9 cellular contexts compared by ENCODE assay signal in the genomic region with DNA sequence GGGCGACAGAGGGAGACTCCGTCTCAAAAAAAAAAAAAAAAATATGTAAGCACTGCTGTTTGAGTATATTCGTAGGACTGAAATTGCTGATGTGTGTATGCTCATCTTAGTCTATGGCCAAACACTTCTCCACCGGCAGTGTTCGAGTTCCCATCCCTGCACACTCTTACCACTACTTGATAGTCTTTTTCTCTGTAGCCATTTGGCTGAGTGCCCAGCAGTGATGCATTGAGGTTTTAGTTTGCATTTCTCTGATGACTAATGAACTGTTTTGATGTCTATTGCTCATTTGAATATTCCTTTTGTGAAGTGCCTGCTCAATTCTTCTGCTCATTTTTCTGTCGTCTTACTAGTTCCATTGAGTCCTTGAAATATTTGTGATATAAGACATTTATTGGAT. TPM values are rescaled to one million over a fixed set of nuclear protein-coding genes. Genes with fewer than 3 reads are reported as not detected.
DNase-seq lines count a peak whose midpoint lies in the region; ATAC-seq and TF ChIP-seq lines count a peak whose summit lies in the region.
"Had no signal": no experiment of that assay in that cellular context is flagged by ENCODE, and none has a peak within 500 bp of the region (broad histone marks: within the 10 kb centered on the region; RNA-seq: fewer than 3 reads in every experiment).

No MANE protein-coding gene starts in this region.

- TF ChIP-seq POLR2A in HCT116 (IDR thresholded peaks at IDR 0.05; ENCODE audit: borderline replicate concordance, extremely low read depth, insufficient read depth, insufficient read length): no peak

- peaks cover 11% of the 10 kb centered on the region; the same call in 1 of the 2 replicates for H3K79me2 ChIP-seq in HCT116 (ENCODE audit: insufficient read depth, low read length)
- peaks cover 17% of the 10 kb centered on the region for H3K79me2 ChIP-seq in mammary epithelial cell (ENCODE audit: insufficient read depth, low read length)
- peaks cover 13% of the 10 kb centered on the region for H3K79me2 ChIP-seq in osteoblast (ENCODE audit: insufficient read depth, low read length)

- no peaks in the 10 kb centered on the region for H3K9me2 ChIP-seq in HCT116 (ENCODE audit: insufficient read depth)

- H3K36me3 Mint-ChIP-seq in activated B cell treated with CpG ODN at 0.5 μM for 24 hours (ENCODE audit: low read depth): peaks cover 14% of the 10 kb centered on the region

- dilution Hi-C loops in mammary epithelial cell (cut with HindIII; ENCODE audit: low sequenced_read_pairs): loop anchor here (5.0 kb wide), 1 partner anchor 67 kb away; no protein-coding TSS in a partner anchor

- no peaks in the 10 kb centered on the region for H3K27me3 Mint-ChIP-seq in activated B cell treated with CpG ODN at 0.5 μM for 24 hours

- H4K20me1 ChIP-seq in HCT116 (ENCODE audit: insufficient read depth) (no peaks in the 10 kb centered on the region), mammary epithelial cell (ENCODE audit: insufficient read depth, low read length) (no peaks in the 10 kb centered on the region), osteoblast (ENCODE audit: insufficient read depth, low read length) (peaks cover 11% of the 10 kb centered on the region)

- H3K9ac ChIP-seq in HCT116 (ENCODE audit: low read length) (no peak overlapping the region), mammary epithelial cell (ENCODE audit: insufficient read depth, low read length) (no peak overlapping the region)

- H3K4me1 ChIP-seq in HCT116 (ENCODE audit: control insufficient read depth in 1 of 2, insufficient read depth in 2 of 2, low read length in 2 of 2): peaks cover 11 to 26% of the 10 kb centered on the region in 2 experiments; a peak in 3 of 4 replicates
- peaks cover 23% of the 10 kb centered on the region for H3K4me1 ChIP-seq in mammary epithelial cell (ENCODE audit: insufficient read depth, low read length)
- peaks cover 21% of the 10 kb centered on the region for H3K4me1 ChIP-seq in osteoblast (ENCODE audit: insufficient read depth, low read length)

- BruUV-seq in HCT116 (replicated peaks; lab: Mats Ljungman, UMichigan): no TSS peak
- no TSS peak for BruUV-seq in mammary epithelial cell (replicated peaks; lab: Mats Ljungman, UMichigan)

- no peak for ATAC-seq in HCT116
- peak; percentile 32 for ATAC-seq in activated B cell treated with CpG ODN at 0.5 μM for 24 hours (ENCODE audit: low read depth)
- ATAC-seq: gastrocnemius medialis had no signal

- in situ Hi-C loops in mammary epithelial cell (cut with MboI; ENCODE audit: low sequenced_read_pairs in 2 of 2): no loop called here

- WGBS in mammary epithelial cell (ENCODE audit: low coverage, missing lambda C conversion rate): 33% methylated on average over 4 of the region's 6 CpGs

- POLR2A ChIA-PET in HCT116 (lab: Charles Lee) (no interaction called here), activated B cell treated with CpG ODN at 0.5 μM for 24 hours (lab: Charles Lee) (interaction anchor here (5.3 kb wide), 1 partner anchor 16 kb away, joined by 84 read pairs; the partner anchor contains the start of genes FOXRED1 and SRPRA)

- H3K27ac ChIP-seq in HCT116 (ENCODE audit: low read depth, low read length): no peak overlapping the region
- no peak overlapping the region for H3K27ac ChIP-seq in mammary epithelial cell (ENCODE audit: insufficient read depth, low read depth, low read length)
- H3K27ac ChIP-seq in osteoblast (ENCODE audit: low read depth, low read length): no peak overlapping the region
- no peak overlapping the region for H3K27ac ChIP-seq in WERI-Rb-1

- TF ChIP-seq CTCF in GM10266 (IDR thresholded peaks at IDR 0.05; ENCODE audit: control insufficient read depth, insufficient read depth, low read depth, missing control alignments) (no peak), HCT116 (IDR thresholded peaks at IDR 0.05 in 2 of 3, conservative IDR thresholded peaks at IDR 0.05 in 1 of 3; ENCODE audit: borderline replicate concordance in 1 of 3, insufficient read depth in 1 of 3, low read depth in 2 of 3, low read length in 2 of 3) (no peak), activated B cell treated with CpG ODN at 0.5 μM for 24 hours (IDR thresholded peaks at IDR 0.05) (no peak), mammary epithelial cell (conservative IDR thresholded peaks at IDR 0.05 in 1 of 2, IDR thresholded peaks at IDR 0.05 in 1 of 2; ENCODE audit: extremely low read depth in 1 of 2, insufficient read depth in 1 of 2, low read depth in 1 of 2, low read length in 2 of 2) (no peak), osteoblast (IDR thresholded peaks at IDR 0.05; ENCODE audit: extremely low read depth, low read depth, low read length) (no peak), WERI-Rb-1 (IDR thresholded peaks at IDR 0.05; ENCODE audit: low read depth, low read length) (no peak)

- no peaks in the 10 kb centered on the region for H3K9me3 ChIP-seq in HCT116 (ENCODE audit: control insufficient read depth in 1 of 2, insufficient read depth in 1 of 2, low read depth in 1 of 2, low read length in 2 of 2)
- no peaks in the 10 kb centered on the region for H3K9me3 ChIP-seq in mammary epithelial cell (replicated peaks; ENCODE audit: insufficient read depth, low read length)
- H3K9me3 ChIP-seq in osteoblast (ENCODE audit: low read depth, low read length): no peaks in the 10 kb centered on the region
- H3K9me3 ChIP-seq in WERI-Rb-1 (ENCODE audit: severe bottlenecking): no peaks in the 10 kb centered on the region
- H3K9me3 ChIP-seq: gastrocnemius medialis had no signal

- H3K27me3 ChIP-seq in HCT116 (ENCODE audit: insufficient read depth, low read length) (no peaks in the 10 kb centered on the region), mammary epithelial cell (ENCODE audit: insufficient read depth, low read length) (no peaks in the 10 kb centered on the region), osteoblast (ENCODE audit: insufficient read depth, low read length) (no peaks in the 10 kb centered on the region), WERI-Rb-1 (ENCODE audit: insufficient read depth, low read depth, severe bottlenecking) (no peaks in the 10 kb centered on the region)
- H3K27me3 ChIP-seq: gastrocnemius medialis had no signal

- intact Hi-C loops in HCT116 (cut with micrococcal nuclease): no loop called here
- intact Hi-C loops in activated B cell treated with CpG ODN at 0.5 μM for 24 hours (cut with micrococcal nuclease): loop anchor here (10.0 kb wide), 1 partner anchor 1330 kb away; the partner anchor contains the start of gene CCDC15
- intact Hi-C loops in mammary epithelial cell (cut with micrococcal nuclease): no loop called here

- RAD21 ChIA-PET in HCT116 (lab: Charles Lee; ENCODE audit: low non-redundant PET in 1 of 2, low total read pairs in 2 of 2, uncharacterized antibody in 2 of 2, unreplicated experiment in 2 of 2): no interaction called here

- H3K27ac Mint-ChIP-seq in activated B cell treated with CpG ODN at 0.5 μM for 24 hours: peak overlapping the region; percentile 82

- peak; percentile 75 for DNase-seq in GM10266 (ENCODE audit: extremely low spot score)
- DNase-seq in HCT116 (ENCODE audit: low read depth, low spot score): no peak
- DNase-seq in NCI-H1048 (lab: John Stamatoyannopoulos, UW): peak; percentile 75
- peak; percentile 29 for DNase-seq in activated B cell treated with CpG ODN at 0.5 μM for 24 hours
- DNase-seq in mammary epithelial cell: peak; percentile 93
- DNase-seq in osteoblast (ENCODE audit: insufficient read length, low spot score, missing footprints): peak; percentile 96
- DNase-seq in WERI-Rb-1: no peak
- no peak for DNase-seq in ecto neural progenitor cell (ENCODE audit: low spot score)

- no peak for TF ChIP-seq RAD21 in HCT116 (IDR thresholded peaks at IDR 0.05; ENCODE audit: low read depth)

- H2AFZ ChIP-seq in HCT116 (ENCODE audit: low read depth, low read length, poor library complexity, severe bottlenecking) (no peak overlapping the region), mammary epithelial cell (ENCODE audit: low read depth, low read length) (no peak overlapping the region), osteoblast (ENCODE audit: low read length) (no peak overlapping the region)

- H3K36me3 ChIP-seq in HCT116 (ENCODE audit: control insufficient read depth in 1 of 2, insufficient read depth in 2 of 2, low read length in 2 of 2) (no peaks in the 10 kb centered on the region), mammary epithelial cell (ENCODE audit: insufficient read depth, low read length) (no peaks in the 10 kb centered on the region), osteoblast (ENCODE audit: insufficient read depth, low read length) (peaks cover 15% of the 10 kb centered on the region), WERI-Rb-1 (no peaks in the 10 kb centered on the region)
- H3K36me3 ChIP-seq: gastrocnemius medialis had no signal

- peak overlapping the region; percentile 73 for H3K4me3 Mint-ChIP-seq in activated B cell treated with CpG ODN at 0.5 μM for 24 hours

- CTCF ChIA-PET in HCT116 (lab: Charles Lee) (no interaction called here), activated B cell treated with CpG ODN at 0.5 μM for 24 hours (lab: Charles Lee) (no interaction called here), mammary epithelial cell (lab: Charles Lee; ENCODE audit: low non-redundant PET) (no interaction called here)

- H3K4me2 ChIP-seq in HCT116 (ENCODE audit: low read length) (peak overlapping the region; percentile 79), mammary epithelial cell (ENCODE audit: insufficient read depth, low read depth, low read length) (peak overlapping the region; percentile 8), osteoblast (ENCODE audit: insufficient read depth, low read length) (peak overlapping the region; percentile 4)

- H3K4me1 Mint-ChIP-seq in activated B cell treated with CpG ODN at 0.5 μM for 24 hours: peaks cover 39% of the 10 kb centered on the region

- H3K4me3 ChIP-seq in HCT116 (replicated peaks in 1 of 2; ENCODE audit: low read depth in 1 of 2, low read length in 2 of 2) (no peak overlapping the region), mammary epithelial cell (replicated peaks in 1 of 3; ENCODE audit: insufficient read depth in 1 of 3, low read depth in 2 of 3, low read length in 3 of 3) (no peak overlapping the region), osteoblast (ENCODE audit: insufficient read depth, low read length) (no peak overlapping the region), WERI-Rb-1 (ENCODE audit: low read depth, low read length) (no peak overlapping the region)
- H3K4me3 ChIP-seq: gastrocnemius medialis had no signal

- no peaks in the 10 kb centered on the region for H3K9me3 Mint-ChIP-seq in activated B cell treated with CpG ODN at 0.5 μM for 24 hours

RNA-seq across cellular contexts. Expression of gene TIRAP, which starts 1.9 kb away (rescaled TPM):
- total RNA-seq in HCT116 (2021; ENCODE audit: unreplicated experiment) (10.8 TPM), activated B cell treated with CpG ODN at 0.5 μM for 24 hours (16.6 and 18.3 TPM in 2 replicates), mammary epithelial cell (1 to 10 TPM; 6.3 to 8.8 TPM), osteoblast (9.8 and 10.6 TPM in 2 replicates)
- 8.3 and 9.0 TPM in 2 replicates for polyA plus RNA-seq in HCT116 (2012)
- 6.0 TPM for polyA plus RNA-seq in mammary epithelial cell
- polyA minus RNA-seq in mammary epithelial cell: 4.8 TPM

RNA-seq across cellular contexts. Expression of gene FOXRED1, which starts 15.9 kb away (rescaled TPM):
- total RNA-seq in HCT116 (2021; ENCODE audit: unreplicated experiment): 41.3 TPM
- 30.2 and 33.2 TPM in 2 replicates for polyA plus RNA-seq in HCT116 (2012)
- 39.1 and 44.9 TPM in 2 replicates for total RNA-seq in activated B cell treated with CpG ODN at 0.5 μM for 24 hours
- 10 to 100 TPM in 1 of 2 donors, 1 to 10 TPM in 1; 8.0 to 30.8 TPM for total RNA-seq in mammary epithelial cell
- polyA plus RNA-seq in mammary epithelial cell: 19.0 TPM
- 13.6 TPM for polyA minus RNA-seq in mammary epithelial cell
- 8.3 and 11.6 TPM in 2 replicates for total RNA-seq in osteoblast

RNA-seq across cellular contexts. Expression of gene SRPRA, which starts 16.1 kb away (rescaled TPM):
- total RNA-seq in HCT116 (2021; ENCODE audit: unreplicated experiment) (74.5 TPM), activated B cell treated with CpG ODN at 0.5 μM for 24 hours (121 and 128 TPM in 2 replicates), mammary epithelial cell (100 to 1,000 TPM in 1 of 2 donors, 10 to 100 TPM in 1; 79.9 to 108 TPM), osteoblast (94.6 and 99.5 TPM in 2 replicates)
- 70.9 and 97.5 TPM in 2 replicates for polyA plus RNA-seq in HCT116 (2012)
- polyA plus RNA-seq in mammary epithelial cell: 94.0 TPM
- polyA minus RNA-seq in mammary epithelial cell: 214 TPM

RNA-seq across cellular contexts. Expression of gene DCPS, which starts 19.0 kb away (rescaled TPM):
- total RNA-seq in HCT116 (2021; ENCODE audit: unreplicated experiment) (25.6 TPM), activated B cell treated with CpG ODN at 0.5 μM for 24 hours (37.6 and 39.6 TPM in 2 replicates), mammary epithelial cell (10 to 100 TPM; 16.5 to 29.0 TPM), osteoblast (8.3 TPM in 2 replicates)
- 32.0 and 34.0 TPM in 2 replicates for polyA plus RNA-seq in HCT116 (2012)
- polyA plus RNA-seq in mammary epithelial cell: 41.1 TPM
- polyA minus RNA-seq in mammary epithelial cell: 22.1 TPM

Comparison
In these comparisons a context has a peak if more than half of its experiments do, and no peak if none do; other contexts are left out.
1. DNase-seq: peak in GM10266 (single experiment), NCI-H1048 (single experiment), activated B cell treated with CpG ODN at 0.5 μM for 24 hours (single experiment), mammary epithelial cell (single experiment) and osteoblast (single experiment); none in HCT116 (single experiment), WERI-Rb-1 (single experiment) and ecto neural progenitor cell (single experiment).
2. H3K4me2 ChIP-seq: peak in every context shown above with its lines; median percentile 79 in HCT116; 8 in mammary epithelial cell; 4 in osteoblast.